ENCODE assay signal across 1 cellular context in genomic region chr16:23678430-23679273, GRCh38.
TF ChIP-seq lines count a peak whose summit lies in the region.

Gene PLK1, plus strand, starts transcription at chr16:23678889. Its CDS starts 44 bp downstream, at chr16:23678933.

TF ChIP-seq in HepG2, 621 proteins besides CTCF, POLR2A, EP300 and RAD21 (continued from another document and continues in another):
- TF ChIP-seq POLR2G (IDR thresholded peaks at IDR 0.05; ENCODE audit: low read depth, low read length) (peak; percentile 93), NKX3-1 (CRISPR knock-in tag; IDR thresholded peaks at IDR 0.05) (no peak; the same call in 1 of the 2 replicates), ZFP36L2 (CRISPR knock-in tag; IDR thresholded peaks at IDR 0.05) (no peak), TERF1 (CRISPR knock-in tag; IDR thresholded peaks at IDR 0.05) (peak; percentile 99), ELF3 (CRISPR knock-in tag; IDR thresholded peaks at IDR 0.05) (peak; percentile 91), KMT2B (CRISPR knock-in tag; IDR thresholded peaks at IDR 0.05) (peak; percentile 93), SKIL (CRISPR knock-in tag; IDR thresholded peaks at IDR 0.05; ENCODE audit: borderline replicate concordance) (peak; percentile 95), KLF9 (CRISPR knock-in tag; IDR thresholded peaks at IDR 0.05; ENCODE audit: low read depth) (peak; percentile 91; the same call in 1 of the 2 replicates), BCLAF1 (IDR thresholded peaks at IDR 0.05) (no peak), ZNF780A (CRISPR knock-in tag; IDR thresholded peaks at IDR 0.05) (peak; percentile 100), ZFYVE20 (CRISPR knock-in tag; IDR thresholded peaks at IDR 0.05; ENCODE audit: borderline replicate concordance, low read depth) (peak; percentile 100), ZNF83 (CRISPR knock-in tag; IDR thresholded peaks at IDR 0.05; ENCODE audit: borderline replicate concordance) (peak; percentile 51), ARID3A (IDR thresholded peaks at IDR 0.05; ENCODE audit: low read depth, low read length) (0 out of 2 replicates have a peak, but pooled peaks have one; percentile 11), TRIM24 (CRISPR knock-in tag; IDR thresholded peaks at IDR 0.05) (peak; percentile 46; the same call in 1 of the 2 replicates), GMEB2 (CRISPR knock-in tag; IDR thresholded peaks at IDR 0.05; ENCODE audit: low read depth) (0 out of 2 replicates have a peak, but pooled peaks have one; percentile 56), KAT2B (IDR thresholded peaks at IDR 0.05; ENCODE audit: borderline replicate concordance, low read depth, low read length) (no peak), ZFP36 (IDR thresholded peaks at IDR 0.05; ENCODE audit: borderline replicate concordance, low read depth, low read length, partially characterized antibody) (no peak), CEBPZ (IDR thresholded peaks at IDR 0.05; ENCODE audit: low read length) (no peak), ZNF629 (CRISPR knock-in tag; conservative IDR thresholded peaks at IDR 0.05) (no peak), FIP1L1 (IDR thresholded peaks at IDR 0.05; ENCODE audit: borderline replicate concordance, insufficient read depth, low read depth, low read length) (peak; percentile 67; the same call in 1 of the 2 replicates), ZNF546 (CRISPR knock-in tag; conservative IDR thresholded peaks at IDR 0.05) (no peak), ZNF230 (CRISPR knock-in tag; IDR thresholded peaks at IDR 0.05) (peak; percentile 77; the same call in 1 of the 2 replicates), NFYB (CRISPR knock-in tag; IDR thresholded peaks at IDR 0.05) (peak; percentile 95), NR2C2 (CRISPR knock-in tag; IDR thresholded peaks at IDR 0.05; ENCODE audit: borderline replicate concordance) (peak; percentile 72), ZNF282 (IDR thresholded peaks at IDR 0.05; ENCODE audit: partially characterized antibody) (no peak), ZHX2 (IDR thresholded peaks at IDR 0.05; ENCODE audit: low read depth) (no peak), ZHX2 (CRISPR knock-in tag; IDR thresholded peaks at IDR 0.05; ENCODE audit: borderline replicate concordance) (no peak; the same call in 1 of the 2 replicates), ZSCAN12 (CRISPR knock-in tag; IDR thresholded peaks at IDR 0.05) (peak; percentile 40; the same call in 1 of the 2 replicates)
